40 cellular contexts compared by ENCODE assay signal in genomic region chr21:39282911-39283310, GRCh38.
"Had no signal": no experiment of that assay in that cellular context is flagged by ENCODE, and none has a peak within 500 bp of the region (broad histone marks: within the 10 kb centered on the region; RNA-seq: fewer than 3 reads in every experiment).

No MANE protein-coding gene starts in this region.

- H3K27ac Mint-ChIP-seq: activated CD4-positive, alpha-beta memory T cell treated with anti-CD3 and anti-CD28 coated beads, Interleukin-2, amount 10 ng/mL, durations not matched to agents 7 days and 5 days; activated CD4-positive, alpha-beta T cell treated with anti-CD3 and anti-CD28 coated beads for 36 hours; activated CD4-positive, alpha-beta T cell treated with anti-CD3 and anti-CD28 coated beads, Interleukin-2, amount 10 ng/mL, durations not matched to agents 7 days and 5 days; activated CD8-positive, alpha-beta memory T cell treated with anti-CD3 and anti-CD28 coated beads, Interleukin-2, amount 10 ng/mL, durations not matched to agents 7 days and 5 days; activated CD8-positive, alpha-beta T cell treated with anti-CD3 and anti-CD28 coated beads, Interleukin-2, amount 10 ng/mL, durations not matched to agents 7 days and 5 days; activated naive CD4-positive, alpha-beta T cell treated with anti-CD3 and anti-CD28 coated beads for 36 hours; activated naive CD4-positive, alpha-beta T cell treated with anti-CD3 and anti-CD28 coated beads, Interleukin-2, amount 50 U/mL, for 72 hours; activated T-cell treated with anti-CD3 and anti-CD28 coated beads, Interleukin-2, amount 50 U/mL, for 72 hours; activated T-helper 1 cell treated with anti-CD3 and anti-CD28 coated beads, Interleukin-12 subunit alpha, Interleukin-12 subunit beta, Interleukin-2, Interleukin-4 antibody, amounts not matched to agents 30 ng/mL and 10 ng/mL and 1 ng/mL, durations not matched to agents 14 hours and 24 hours and 36 hours; activated T-helper 17 cell treated with anti-CD3 and anti-CD28 coated beads, Interleukin-2, amount 50 U/mL, for 72 hours; T-cell; T-helper 2 cell treated with Interferon-gamma antibody and Interleukin-4, amounts not matched to agents 5 μg/mL and 100 μg/mL, for 36 hours had no signal

- H3K27me3 ChIP-seq: adrenal gland, body of pancreas, brain microvascular endothelial cell, breast epithelium had no signal

- H3K36me3 ChIP-seq: breast epithelium had no signal

- H3K27ac ChIP-seq: adrenal gland, body of pancreas, brain microvascular endothelial cell, breast epithelium, WERI-Rb-1 had no signal

- H3K9me3 ChIP-seq: adrenal gland, body of pancreas, breast epithelium had no signal

- H3K4me1 Mint-ChIP-seq: activated CD4-positive, alpha-beta memory T cell treated with anti-CD3 and anti-CD28 coated beads, Interleukin-2, amount 10 ng/mL, durations not matched to agents 7 days and 5 days; activated CD4-positive, alpha-beta T cell treated with anti-CD3 and anti-CD28 coated beads for 36 hours; activated CD4-positive, alpha-beta T cell treated with anti-CD3 and anti-CD28 coated beads, Interleukin-2, amount 10 ng/mL, durations not matched to agents 7 days and 5 days; activated CD8-positive, alpha-beta memory T cell treated with anti-CD3 and anti-CD28 coated beads, Interleukin-2, amount 10 ng/mL, durations not matched to agents 7 days and 5 days; WTC11 had no signal

- H3K27me3 Mint-ChIP-seq: activated CD4-positive, alpha-beta memory T cell treated with anti-CD3 and anti-CD28 coated beads, Interleukin-2, amount 10 ng/mL, durations not matched to agents 7 days and 5 days; activated CD4-positive, alpha-beta T cell treated with anti-CD3 and anti-CD28 coated beads for 36 hours; activated CD4-positive, alpha-beta T cell treated with anti-CD3 and anti-CD28 coated beads, Interleukin-2, amount 10 ng/mL, durations not matched to agents 7 days and 5 days; activated CD8-positive, alpha-beta memory T cell treated with anti-CD3 and anti-CD28 coated beads, Interleukin-2, amount 10 ng/mL, durations not matched to agents 7 days and 5 days; activated T-helper 17 cell treated with anti-CD3 and anti-CD28 coated beads, Interleukin-2, amount 50 U/mL, for 72 hours; central memory CD8-positive, alpha-beta T cell; T-cell had no signal

- H3K4me1 ChIP-seq: adrenal gland, body of pancreas, breast epithelium had no signal

- H3K4me3 Mint-ChIP-seq: activated CD4-positive, alpha-beta memory T cell treated with anti-CD3 and anti-CD28 coated beads, Interleukin-2, amount 10 ng/mL, durations not matched to agents 7 days and 5 days; activated CD4-positive, alpha-beta T cell treated with anti-CD3 and anti-CD28 coated beads for 36 hours; activated CD4-positive, alpha-beta T cell treated with anti-CD3 and anti-CD28 coated beads, Interleukin-2, amount 10 ng/mL, durations not matched to agents 7 days and 5 days; activated CD8-positive, alpha-beta memory T cell treated with anti-CD3 and anti-CD28 coated beads, Interleukin-2, amount 10 ng/mL, durations not matched to agents 7 days and 5 days; activated CD8-positive, alpha-beta T cell treated with anti-CD3 and anti-CD28 coated beads, Interleukin-2, amount 10 ng/mL, durations not matched to agents 7 days and 5 days; activated naive CD4-positive, alpha-beta T cell treated with anti-CD3 and anti-CD28 coated beads for 36 hours; activated T-cell treated with anti-CD3 and anti-CD28 coated beads, Interleukin-2, amount 50 U/mL, for 4 hours; activated T-cell treated with anti-CD3 and anti-CD28 coated beads, Interleukin-2, amount 50 U/mL, for 72 hours; activated T-helper 1 cell treated with anti-CD3 and anti-CD28 coated beads, Interleukin-12 subunit alpha, Interleukin-12 subunit beta, Interleukin-2, Interleukin-4 antibody, amounts not matched to agents 30 ng/mL and 10 ng/mL and 1 ng/mL, durations not matched to agents 14 hours and 24 hours and 36 hours; activated T-helper 17 cell treated with anti-CD3 and anti-CD28 coated beads, Interleukin-2, amount 50 U/mL, for 72 hours; central memory CD8-positive, alpha-beta T cell; T-cell; T-helper 2 cell treated with Interferon-gamma antibody and Interleukin-4, amounts not matched to agents 5 μg/mL and 100 μg/mL, for 36 hours; WTC11 had no signal

- H3K4me3 ChIP-seq: adrenal gland, body of pancreas, breast epithelium had no signal

- DNase-seq: activated CD4-positive, alpha-beta memory T cell treated with anti-CD3 and anti-CD28 coated beads, Interleukin-2, amount 10 ng/mL, durations not matched to agents 7 days and 5 days; activated CD4-positive, alpha-beta T cell treated with anti-CD3 and anti-CD28 coated beads for 1 hour; activated CD4-positive, alpha-beta T cell treated with anti-CD3 and anti-CD28 coated beads for 36 hours; activated CD4-positive, alpha-beta T cell treated with anti-CD3 and anti-CD28 coated beads for 48 hours; activated CD4-positive, alpha-beta T cell treated with anti-CD3 and anti-CD28 coated beads, Interleukin-2, amount 10 ng/mL, durations not matched to agents 7 days and 5 days; activated CD4-positive, alpha-beta T cell treated with anti-CD3 and anti-CD28 coated beads, Interleukin-2, amount 50 U/mL, for 48 hours; activated CD4-positive, CD25-positive, alpha-beta regulatory T cell; activated CD8-positive, alpha-beta memory T cell treated with anti-CD3 and anti-CD28 coated beads for 24 hours; activated CD8-positive, alpha-beta memory T cell treated with anti-CD3 and anti-CD28 coated beads, Interleukin-2, amount 10 ng/mL, durations not matched to agents 7 days and 5 days; activated CD8-positive, alpha-beta memory T cell treated with anti-CD3 and anti-CD28 coated beads, Interleukin-2, amount 50 U/mL, for 48 hours; activated CD8-positive, alpha-beta T cell treated with anti-CD3 and anti-CD28 coated beads, Interleukin-2, amount 10 ng/mL, durations not matched to agents 7 days and 5 days; activated effector memory CD4-positive, alpha-beta T cell treated with anti-CD3 and anti-CD28 coated beads, Interleukin-2, amount 50 U/mL, for 16 hours; activated gamma-delta T cell treated with Interleukin-2 at 50 U/mL for 16 hours; activated naive CD4-positive, alpha-beta T cell; activated naive CD4-positive, alpha-beta T cell treated with anti-CD3 and anti-CD28 coated beads for 36 hours; activated naive CD4-positive, alpha-beta T cell treated with anti-CD3 and anti-CD28 coated beads, Interleukin-2, amount 50 U/mL, for 16 hours; activated T-cell treated with anti-CD3 and anti-CD28 coated beads, Interleukin-2, amount 50 U/mL, for 1 hour; activated T-cell treated with anti-CD3 and anti-CD28 coated beads, Interleukin-2, amount 50 U/mL, for 4 hours; activated T-cell treated with anti-CD3 and anti-CD28 coated beads, Interleukin-2, amount 50 U/mL, for 72 hours; adrenal gland; amniotic stem cell; aorta; body of pancreas; brain microvascular endothelial cell; caudate nucleus; cerebellar nuclear complex; T-cell; T-helper 2 cell; T-helper 9 cell; WERI-Rb-1 had no signal

- FAIRE-seq: astrocyte, TTC549 had no signal

- ATAC-seq: activated CD4-positive, alpha-beta T cell treated with anti-CD3 and anti-CD28 coated beads for 36 hours; activated CD4-positive, CD25-positive, alpha-beta regulatory T cell treated with anti-CD3 and anti-CD28 coated beads, Interleukin-2, amount 50 U/mL, for 24 hours; activated CD8-positive, alpha-beta memory T cell treated with anti-CD3 and anti-CD28 coated beads, Interleukin-2, amount 10 ng/mL, durations not matched to agents 7 days and 5 days; activated CD8-positive, alpha-beta T cell treated with anti-CD3 and anti-CD28 coated beads, Interleukin-2, amount 10 ng/mL, durations not matched to agents 7 days and 5 days; activated naive CD4-positive, alpha-beta T cell treated with anti-CD3 and anti-CD28 coated beads, Interleukin-2, amount 50 U/mL, for 72 hours; activated T-cell treated with anti-CD3 and anti-CD28 coated beads, Interleukin-2, amount 50 U/mL, for 4 hours; activated T-cell treated with anti-CD3 and anti-CD28 coated beads, Interleukin-2, amount 50 U/mL, for 72 hours; activated T-helper 17 cell treated with anti-CD3 and anti-CD28 coated beads, Interleukin-2, amount 50 U/mL, for 72 hours; body of pancreas; T-cell; WTC11 had no signal

- H3K9me3 Mint-ChIP-seq: activated CD4-positive, alpha-beta memory T cell treated with anti-CD3 and anti-CD28 coated beads, Interleukin-2, amount 10 ng/mL, durations not matched to agents 7 days and 5 days; activated CD4-positive, alpha-beta T cell treated with anti-CD3 and anti-CD28 coated beads, Interleukin-2, amount 10 ng/mL, durations not matched to agents 7 days and 5 days; activated naive CD4-positive, alpha-beta T cell treated with anti-CD3 and anti-CD28 coated beads for 36 hours; activated naive CD4-positive, alpha-beta T cell treated with anti-CD3 and anti-CD28 coated beads, Interleukin-2, amount 50 U/mL, for 72 hours; activated T-cell treated with anti-CD3 and anti-CD28 coated beads, Interleukin-2, amount 50 U/mL, for 4 hours; activated T-cell treated with anti-CD3 and anti-CD28 coated beads, Interleukin-2, amount 50 U/mL, for 72 hours; activated T-helper 1 cell treated with anti-CD3 and anti-CD28 coated beads, Interleukin-12 subunit alpha, Interleukin-12 subunit beta, Interleukin-2, Interleukin-4 antibody, amounts not matched to agents 30 ng/mL and 10 ng/mL and 1 ng/mL, durations not matched to agents 14 hours and 24 hours and 36 hours; activated T-helper 17 cell treated with anti-CD3 and anti-CD28 coated beads, Interleukin-2, amount 50 U/mL, for 72 hours; central memory CD8-positive, alpha-beta T cell; T-cell; T-helper 2 cell treated with Interferon-gamma antibody and Interleukin-4, amounts not matched to agents 5 μg/mL and 100 μg/mL, for 36 hours; WTC11 had no signal
